Comparison of ENCODE assay signal across 8 cellular contexts in the genomic region with DNA sequence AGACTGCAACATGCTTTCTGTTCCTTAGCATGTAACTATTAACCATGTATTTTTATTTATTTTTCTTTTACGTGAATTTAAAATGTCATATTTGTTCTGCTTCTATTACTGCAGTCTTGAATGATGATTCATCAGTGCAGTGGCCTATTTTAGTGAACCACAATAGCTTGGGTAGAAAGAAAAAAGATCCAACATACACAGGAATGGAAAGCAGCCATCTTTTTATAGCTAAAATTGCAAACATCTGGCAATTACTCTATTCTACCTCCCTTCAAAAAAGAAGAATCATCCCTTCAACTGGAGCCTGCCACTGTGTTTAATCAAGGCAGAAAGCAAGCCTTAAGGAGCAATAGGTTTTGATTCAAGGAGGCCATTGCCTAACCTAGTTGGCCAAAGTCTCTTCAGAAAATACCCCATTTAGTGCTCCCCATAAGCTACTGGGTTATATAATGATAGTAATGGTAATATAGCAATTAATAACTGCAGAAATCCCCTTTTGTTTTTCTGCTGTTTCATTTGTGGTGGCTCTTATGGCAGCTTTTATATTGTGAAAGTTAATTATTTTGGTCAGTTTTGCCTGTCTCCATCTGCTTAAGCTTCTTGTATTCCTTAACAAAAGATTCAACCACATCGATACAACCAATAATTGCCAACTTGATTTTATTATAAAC.
DNase-seq lines count a peak whose midpoint lies in the region; ATAC-seq, FAIRE-seq and TF ChIP-seq lines count a peak whose summit lies in the region.

No MANE protein-coding gene starts in this region.

- peak; percentile 86 for DNase-seq in AG04449 (ENCODE audit: low read depth, low spot score)
- peak; percentile 82 for DNase-seq in M059J (ENCODE audit: low read depth)
- DNase-seq in foreskin fibroblast = peak; percentile 79 to 89
- no peak for DNase-seq in neuronal stem cell (ENCODE audit: low spot score)
- no peak for DNase-seq in mesenteric fat pad (ENCODE audit: low spot score)
- DNase-seq in kidney = no peak
- DNase-seq in stimulated activated CD8-positive, alpha-beta memory T cell treated with anti-CD3 and anti-CD28 coated beads, Interleukin-4, amount 100 ng/mL, for 48 hours = no peak

- TF ChIP-seq CTCF in AG04449 (IDR thresholded peaks at IDR 0.05; ENCODE audit: insufficient read depth, low read length, missing control alignments) (no peak), foreskin fibroblast (IDR thresholded peaks at IDR 0.05; ENCODE audit: low read depth, low read length) (no peak), kidney (IDR thresholded peaks at IDR 0.05; ENCODE audit: borderline replicate concordance, extremely low read depth, insufficient read depth) (no peak)

- no peak overlapping the region for H3K4ac ChIP-seq in neuronal stem cell (ENCODE audit: low read length)

- peak; percentile 26 for ATAC-seq in GM21515 (IDR thresholded peaks at IDR 0.05; ENCODE audit: unreplicated experiment)

- FAIRE-seq in kidney (lab: Jason Lieb, UNC) = no peak

- H3K4me3 ChIP-seq in AG04449 (ENCODE audit: low read depth, low read length) = no peak overlapping the region
- H3K4me3 ChIP-seq in foreskin fibroblast (ENCODE audit: low read depth in 1 of 2, low read length in 2 of 2) = no peak overlapping the region
- H3K4me3 ChIP-seq in neuronal stem cell (ENCODE audit: low read length in 2 of 2) = no peak overlapping the region
- H3K4me3 ChIP-seq in kidney (ENCODE audit: low read length in 2 of 2) = no peak overlapping the region

- H3K4me1 ChIP-seq in neuronal stem cell (ENCODE audit: control insufficient read depth in 2 of 2, insufficient read depth in 1 of 2, low read depth in 1 of 2, low read length in 2 of 2) (no peaks in the 10 kb centered on the region), kidney (ENCODE audit: control insufficient read depth in 1 of 2, insufficient read depth in 1 of 2, low read depth in 1 of 2, low read length in 2 of 2) (no peaks in the 10 kb centered on the region)

- H3K18ac ChIP-seq in neuronal stem cell (ENCODE audit: low read length) = no peak overlapping the region

- H2AK5ac ChIP-seq in neuronal stem cell (ENCODE audit: low read depth, low read length) = no peak overlapping the region

- no peaks in the 10 kb centered on the region for H3K79me1 ChIP-seq in neuronal stem cell (ENCODE audit: low read depth, low read length)

- CTCF ChIA-PET in AG04449 (lab: Yijun Ruan, JAX) = interaction anchor here (0.7 to 2.3 kb wide), 5 partner anchors 10 to 681 kb away, joined by 3 to 17 read pairs (median 5); no protein-coding TSS in a partner anchor

- H2BK15ac ChIP-seq in neuronal stem cell (ENCODE audit: low read length) = no peak overlapping the region

- intact Hi-C loops in kidney (cut with DNase I) = no loop called here

- H3K23ac ChIP-seq in neuronal stem cell (ENCODE audit: low read depth, low read length, poor library complexity) = no peak overlapping the region

- H2BK120ac ChIP-seq in neuronal stem cell (ENCODE audit: low read depth, low read length) = no peak overlapping the region

- no peak overlapping the region for H3K14ac ChIP-seq in neuronal stem cell (ENCODE audit: low read length)

- H3K27ac ChIP-seq in neuronal stem cell (replicated peaks; ENCODE audit: low read length) (no peak overlapping the region), kidney (ENCODE audit: low read depth in 2 of 2, low read length in 2 of 2) (no peak overlapping the region)

- WGBS in neuronal stem cell (ENCODE audit: extremely low coverage in 2 of 2, insufficient read length in 2 of 2, insufficient replicate concordance in 1 of 2), 2 donors = no CpG with 5 or more reads among the region's 2 CpGs

- H2BK12ac ChIP-seq in neuronal stem cell (ENCODE audit: low read length) = no peak overlapping the region

- H3K4me2 ChIP-seq in neuronal stem cell (ENCODE audit: insufficient read depth, low read length, poor library complexity, severe bottlenecking) = no peak overlapping the region

- no peak overlapping the region for H4K8ac ChIP-seq in neuronal stem cell (ENCODE audit: low read depth, low read length)

- no peak overlapping the region for H2BK5ac ChIP-seq in neuronal stem cell (ENCODE audit: low read length)

- H2AFZ ChIP-seq in neuronal stem cell (ENCODE audit: low read length) = no peak overlapping the region

- no peak overlapping the region for H4K91ac ChIP-seq in neuronal stem cell (ENCODE audit: low read depth, low read length, poor library complexity)

- H3K36me3 ChIP-seq in neuronal stem cell (replicated peaks in 1 of 2; ENCODE audit: control insufficient read depth in 2 of 2, insufficient read depth in 2 of 2, low read length in 2 of 2) = no peaks in the 10 kb centered on the region
- H3K36me3 ChIP-seq in kidney (ENCODE audit: control insufficient read depth in 1 of 2, insufficient read depth in 2 of 2, low read length in 2 of 2) = no peaks in the 10 kb centered on the region

- H3K9ac ChIP-seq in neuronal stem cell (ENCODE audit: low read depth, low read length, poor library complexity) (no peak overlapping the region), kidney (ENCODE audit: low read length in 2 of 2) (no peak overlapping the region)

- POLR2A ChIA-PET in AG04449 (lab: Yijun Ruan, JAX) = interaction anchor here (0.9 to 1.3 kb wide), 2 partner anchors 73 to 681 kb away, joined by 3 read pairs; no protein-coding TSS in a partner anchor

- H3K9me3 ChIP-seq in neuronal stem cell (replicated peaks in 1 of 2; ENCODE audit: control insufficient read depth in 2 of 2, insufficient read depth in 1 of 2, low read depth in 1 of 2, low read length in 2 of 2) (peaks cover 0 to 7% of the 10 kb centered on the region in 2 donors), kidney (ENCODE audit: control insufficient read depth in 1 of 2, low read length in 2 of 2) (no peaks in the 10 kb centered on the region)

- no peaks in the 10 kb centered on the region for H3K27me3 ChIP-seq in neuronal stem cell (ENCODE audit: control insufficient read depth in 3 of 3, insufficient read depth in 3 of 3, low read depth in 1 of 3, low read length in 3 of 3)

Comparison
In these comparisons a context has a peak if more than half of its experiments do, and no peak if none do; other contexts are left out.
1. DNase-seq: peak in AG04449 (single experiment), M059J (single experiment) and foreskin fibroblast (2 of 2); none in neuronal stem cell (single experiment), mesenteric fat pad (single experiment), kidney (single experiment) and stimulated activated CD8-positive, alpha-beta memory T cell treated with anti-CD3 and anti-CD28 coated beads, Interleukin-4, amount 100 ng/mL, for 48 hours (single experiment).